In the genomic region with DNA sequence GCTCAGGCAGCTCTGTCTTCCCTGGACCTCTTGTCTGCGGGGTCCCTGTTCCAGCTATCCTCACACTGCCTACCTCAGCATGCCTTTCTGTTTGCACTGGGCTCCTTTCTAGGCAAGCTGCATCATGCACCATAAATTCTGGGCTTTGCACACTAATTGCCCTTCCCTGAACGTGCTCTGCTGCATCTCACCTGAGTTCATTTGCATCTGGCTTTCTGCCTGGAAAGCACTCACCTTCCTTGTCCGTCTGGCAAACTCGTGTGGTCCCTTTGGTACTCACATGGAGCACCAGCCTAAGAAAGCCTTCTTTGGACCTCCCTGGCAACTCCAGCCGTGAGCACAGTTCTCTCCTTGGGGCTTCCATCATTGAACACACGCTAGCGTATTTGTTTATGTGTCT, we compare ENCODE assay signal across 18 cellular contexts.
A peak's percentile ranks its signal among the peaks of the same experiment; 100 is the strongest.
DNase-seq lines count a peak whose midpoint lies in the region; ATAC-seq lines count a peak whose summit lies in the region.
"Had no signal": no experiment of that assay in that cellular context is flagged by ENCODE, and none has a peak within 500 bp of the region (broad histone marks: within the 10 kb centered on the region; RNA-seq: fewer than 3 reads in every experiment).

No MANE protein-coding gene starts in this region.

- H3K4me3 Mint-ChIP-seq in activated T-helper 1 cell treated with anti-CD3 and anti-CD28 coated beads, Interleukin-12 subunit alpha, Interleukin-12 subunit beta, Interleukin-2, Interleukin-4 antibody, amounts not matched to agents 30 ng/mL and 10 ng/mL and 1 ng/mL, durations not matched to agents 14 hours and 24 hours and 36 hours, result no peak overlapping the region
- no peak overlapping the region for H3K4me3 Mint-ChIP-seq in activated T-cell treated with anti-CD3 and anti-CD28 coated beads, Interleukin-2, amount 50 U/mL, for 24 hours
- H3K4me3 Mint-ChIP-seq: activated naive CD8-positive, alpha-beta T cell treated with anti-CD3 and anti-CD28 coated beads, Interleukin-2, amount 10 ng/mL, durations not matched to agents 7 days and 5 days; nephron had no signal

- H3K36me3 ChIP-seq in KOPT-K1 (ENCODE audit: insufficient read depth, low read length), result no peaks in the 10 kb centered on the region
- H3K36me3 ChIP-seq: brain microvascular endothelial cell, Peyer's patch had no signal

- intact Hi-C loops in activated T-helper 1 cell treated with anti-CD3 and anti-CD28 coated beads, Interleukin-12 subunit alpha, Interleukin-12 subunit beta, Interleukin-2, Interleukin-4 antibody, amounts not matched to agents 30 ng/mL and 10 ng/mL and 1 ng/mL, durations not matched to agents 14 hours and 24 hours and 36 hours (cut with micrococcal nuclease), result no loop called here

- no peak overlapping the region for H3K27ac Mint-ChIP-seq in activated T-helper 1 cell treated with anti-CD3 and anti-CD28 coated beads, Interleukin-12 subunit alpha, Interleukin-12 subunit beta, Interleukin-2, Interleukin-4 antibody, amounts not matched to agents 30 ng/mL and 10 ng/mL and 1 ng/mL, durations not matched to agents 14 hours and 24 hours and 36 hours
- H3K27ac Mint-ChIP-seq in activated T-cell treated with anti-CD3 and anti-CD28 coated beads, Interleukin-2, amount 50 U/mL, for 24 hours, result no peak overlapping the region
- H3K27ac Mint-ChIP-seq: activated naive CD8-positive, alpha-beta T cell treated with anti-CD3 and anti-CD28 coated beads, Interleukin-2, amount 10 ng/mL, durations not matched to agents 7 days and 5 days; nephron; progenitor cell of endocrine pancreas had no signal

- ATAC-seq in GM19395 (IDR thresholded peaks at IDR 0.05; ENCODE audit: unreplicated experiment), result no peak
- ATAC-seq in HG03280 (IDR thresholded peaks at IDR 0.05; ENCODE audit: unreplicated experiment), result no peak
- ATAC-seq: GM12878, SK-N-SH treated with all-trans-retinoic acid at 6 μM for 48 hours had no signal

- H3K27me3 Mint-ChIP-seq in activated T-helper 1 cell treated with anti-CD3 and anti-CD28 coated beads, Interleukin-12 subunit alpha, Interleukin-12 subunit beta, Interleukin-2, Interleukin-4 antibody, amounts not matched to agents 30 ng/mL and 10 ng/mL and 1 ng/mL, durations not matched to agents 14 hours and 24 hours and 36 hours (ENCODE audit: insufficient read depth), result no peaks in the 10 kb centered on the region
- no peaks in the 10 kb centered on the region for H3K27me3 Mint-ChIP-seq in activated T-cell treated with anti-CD3 and anti-CD28 coated beads, Interleukin-2, amount 50 U/mL, for 24 hours
- H3K27me3 Mint-ChIP-seq: activated naive CD8-positive, alpha-beta T cell treated with anti-CD3 and anti-CD28 coated beads, Interleukin-2, amount 10 ng/mL, durations not matched to agents 7 days and 5 days had no signal

- peaks cover 6% of the 10 kb centered on the region for H3K9me3 ChIP-seq in KOPT-K1 (ENCODE audit: insufficient read depth, low read length, poor library complexity, severe bottlenecking)
- H3K9me3 ChIP-seq: Caco-2, Peyer's patch had no signal

- H3K9me3 Mint-ChIP-seq in activated T-helper 1 cell treated with anti-CD3 and anti-CD28 coated beads, Interleukin-12 subunit alpha, Interleukin-12 subunit beta, Interleukin-2, Interleukin-4 antibody, amounts not matched to agents 30 ng/mL and 10 ng/mL and 1 ng/mL, durations not matched to agents 14 hours and 24 hours and 36 hours, result no peaks in the 10 kb centered on the region
- H3K9me3 Mint-ChIP-seq in activated T-cell treated with anti-CD3 and anti-CD28 coated beads, Interleukin-2, amount 50 U/mL, for 24 hours, result peaks cover 3% of the 10 kb centered on the region
- H3K9me3 Mint-ChIP-seq: nephron had no signal

- H3K4me1 Mint-ChIP-seq in activated T-helper 1 cell treated with anti-CD3 and anti-CD28 coated beads, Interleukin-12 subunit alpha, Interleukin-12 subunit beta, Interleukin-2, Interleukin-4 antibody, amounts not matched to agents 30 ng/mL and 10 ng/mL and 1 ng/mL, durations not matched to agents 14 hours and 24 hours and 36 hours (ENCODE audit: low read depth), result peaks cover 27% of the 10 kb centered on the region
- peaks cover 21% of the 10 kb centered on the region for H3K4me1 Mint-ChIP-seq in activated T-cell treated with anti-CD3 and anti-CD28 coated beads, Interleukin-2, amount 50 U/mL, for 24 hours (ENCODE audit: low read depth)

- H3K27ac ChIP-seq in KOPT-K1 (ENCODE audit: low read depth, low read length, poor library complexity, severe bottlenecking), result peak overlapping the region; percentile 91
- H3K27ac ChIP-seq: brain microvascular endothelial cell, Peyer's patch had no signal

- DNase-seq in NCI-H2081 (lab: John Stamatoyannopoulos, UW), result peak; percentile 62 to 88
- DNase-seq in NCI-H774 (lab: John Stamatoyannopoulos, UW), result peak; percentile 77
- DNase-seq in left kidney (ENCODE audit: low read depth, low spot score), result peak; percentile 77
- no peak for DNase-seq in activated T-helper 1 cell treated with anti-CD3 and anti-CD28 coated beads, Interleukin-12 subunit alpha, Interleukin-12 subunit beta, Interleukin-2, Interleukin-4 antibody, amounts not matched to agents 30 ng/mL and 10 ng/mL and 1 ng/mL, durations not matched to agents 14 hours and 24 hours and 36 hours (ENCODE audit: low spot score)
- no peak for DNase-seq in activated T-cell treated with anti-CD3 and anti-CD28 coated beads, Interleukin-2, amount 50 U/mL, for 24 hours
- DNase-seq: activated naive CD8-positive, alpha-beta T cell treated with anti-CD3 and anti-CD28 coated beads, Interleukin-2, amount 10 ng/mL, durations not matched to agents 7 days and 5 days; brain microvascular endothelial cell; Caco-2; dermis blood vessel endothelial cell; GDM1; Peyer's patch had no signal

- no peaks in the 10 kb centered on the region for H3K36me3 Mint-ChIP-seq in activated T-helper 1 cell treated with anti-CD3 and anti-CD28 coated beads, Interleukin-12 subunit alpha, Interleukin-12 subunit beta, Interleukin-2, Interleukin-4 antibody, amounts not matched to agents 30 ng/mL and 10 ng/mL and 1 ng/mL, durations not matched to agents 14 hours and 24 hours and 36 hours (ENCODE audit: low read depth)
- H3K36me3 Mint-ChIP-seq in activated T-cell treated with anti-CD3 and anti-CD28 coated beads, Interleukin-2, amount 50 U/mL, for 24 hours (ENCODE audit: low read depth), result no peaks in the 10 kb centered on the region

Comparison
In these comparisons a context has a peak if more than half of its experiments do, and no peak if none do; other contexts are left out.
1. DNase-seq: peak in NCI-H2081 (2 of 2), NCI-H774 (single experiment) and left kidney (single experiment); none in activated T-helper 1 cell treated with anti-CD3 and anti-CD28 coated beads, Interleukin-12 subunit alpha, Interleukin-12 subunit beta, Interleukin-2, Interleukin-4 antibody, amounts not matched to agents 30 ng/mL and 10 ng/mL and 1 ng/mL, durations not matched to agents 14 hours and 24 hours and 36 hours (single experiment) and activated T-cell treated with anti-CD3 and anti-CD28 coated beads, Interleukin-2, amount 50 U/mL, for 24 hours (single experiment).